15 cellular contexts compared by ENCODE assay signal in genomic region chr5:103450333-103451061, GRCh38.
DNase-seq lines count a peak whose midpoint lies in the region; ATAC-seq, FAIRE-seq and TF ChIP-seq lines count a peak whose summit lies in the region.
"Had no signal": no experiment of that assay in that cellular context is flagged by ENCODE, and none has a peak within 500 bp of the region (broad histone marks: within the 10 kb centered on the region; RNA-seq: fewer than 3 reads in every experiment).

No MANE protein-coding gene starts in this region.

- H3K27me3 ChIP-seq in astrocyte (ENCODE audit: insufficient read depth, low read length), result no peaks in the 10 kb centered on the region
- H3K27me3 ChIP-seq: BLaER1 treated with 17β-estradiol and CSF1 and Interleukin-3, amounts not matched to agents 10 nM and 100 nM had no signal

- TF ChIP-seq CTCF in A549 (IDR thresholded peaks at IDR 0.05) (no peak), astrocyte (IDR thresholded peaks at IDR 0.05; ENCODE audit: insufficient read depth, low read depth, low read length) (no peak)

- H3K4me3 Mint-ChIP-seq in astrocyte (ENCODE audit: unreplicated experiment), result no peak overlapping the region
- H3K4me3 Mint-ChIP-seq: activated T-cell treated with anti-CD3 and anti-CD28 coated beads, Interleukin-2, amount 50 U/mL, for 4 hours; brain had no signal

- H3K9me3 ChIP-seq in A549, result no peaks in the 10 kb centered on the region
- no peaks in the 10 kb centered on the region for H3K9me3 ChIP-seq in astrocyte (ENCODE audit: insufficient read depth, low read depth, low read length)
- H3K9me3 ChIP-seq: BLaER1 treated with 17β-estradiol and CSF1 and Interleukin-3, amounts not matched to agents 10 nM and 100 nM had no signal

- no peak for TF ChIP-seq POLR2A in A549 (IDR thresholded peaks at IDR 0.05; ENCODE audit: low read length)

- no peaks in the 10 kb centered on the region for H4K20me1 ChIP-seq in astrocyte (ENCODE audit: insufficient read depth, low read length)
- H4K20me1 ChIP-seq: BLaER1 treated with 17β-estradiol and CSF1 and Interleukin-3, amounts not matched to agents 10 nM and 100 nM had no signal

- H3K4me3 ChIP-seq in A549, result no peak overlapping the region
- H3K4me3 ChIP-seq in astrocyte (ENCODE audit: insufficient read depth, low read depth, low read length), result no peak overlapping the region
- H3K4me3 ChIP-seq: BLaER1 treated with 17β-estradiol and CSF1 and Interleukin-3, amounts not matched to agents 10 nM and 100 nM had no signal

- CTCF ChIA-PET in A549 (lab: Yijun Ruan, JAX), result interaction anchor here (0.8 kb wide), 1 partner anchor 8 kb away, joined by 3 read pairs; no protein-coding TSS in a partner anchor

- no peaks in the 10 kb centered on the region for H3K9me3 Mint-ChIP-seq in astrocyte (ENCODE audit: unreplicated experiment)
- H3K9me3 Mint-ChIP-seq: activated T-cell treated with anti-CD3 and anti-CD28 coated beads, Interleukin-2, amount 50 U/mL, for 4 hours had no signal

- H3K4me1 ChIP-seq in A549, result no peaks in the 10 kb centered on the region
- H3K4me1 ChIP-seq in astrocyte (ENCODE audit: insufficient read depth, low read length), result peaks cover 37% of the 10 kb centered on the region

- no peaks in the 10 kb centered on the region for H3K36me3 Mint-ChIP-seq in astrocyte (ENCODE audit: low read depth, unreplicated experiment)
- H3K36me3 Mint-ChIP-seq: brain had no signal

- H3K9ac ChIP-seq in astrocyte (ENCODE audit: low read length), result peak overlapping the region; percentile 47
- H3K9ac ChIP-seq: BLaER1 treated with 17β-estradiol and CSF1 and Interleukin-3, amounts not matched to agents 10 nM and 100 nM had no signal

- H3K27me3 Mint-ChIP-seq in astrocyte (ENCODE audit: low read depth, unreplicated experiment), result no peaks in the 10 kb centered on the region
- H3K27me3 Mint-ChIP-seq: brain had no signal

- peaks cover 55% of the 10 kb centered on the region for H3K4me1 Mint-ChIP-seq in astrocyte (ENCODE audit: low read depth, unreplicated experiment)

- no peak for TF ChIP-seq EP300 in A549 (IDR thresholded peaks at IDR 0.05)

- no peak for DNase-seq in A549 (ENCODE audit: low read depth in 1 of 2, low spot score in 1 of 2)
- peak; percentile 86 for DNase-seq in HS-5 (ENCODE audit: low read depth)
- DNase-seq in astrocyte (ENCODE audit: low read depth), result peak; percentile 96
- peak; percentile 90 for DNase-seq in iris pigment epithelial cell (ENCODE audit: low read depth)
- no peak for DNase-seq in iPS-NIHi11 (ENCODE audit: low spot score)
- DNase-seq: activated T-cell treated with anti-CD3 and anti-CD28 coated beads, Interleukin-2, amount 50 U/mL, for 4 hours; midbrain; NCI-H1105 had no signal

- ATAC-seq in A549, result peak; percentile 47 to 51; a peak in 3 of 6 replicates
- ATAC-seq in HG02571 (IDR thresholded peaks at IDR 0.05; ENCODE audit: unreplicated experiment), result no peak
- ATAC-seq in HG03139 (IDR thresholded peaks at IDR 0.05; ENCODE audit: unreplicated experiment), result no peak
- no peak for ATAC-seq in HG03097 (IDR thresholded peaks at IDR 0.05; ENCODE audit: low FRiP score, unreplicated experiment)
- ATAC-seq: activated T-cell treated with anti-CD3 and anti-CD28 coated beads, Interleukin-2, amount 50 U/mL, for 4 hours; sciatic nerve had no signal

- no peaks in the 10 kb centered on the region for H3K36me3 ChIP-seq in astrocyte (ENCODE audit: insufficient read depth, low read length)
- H3K36me3 ChIP-seq: BLaER1 treated with 17β-estradiol and CSF1 and Interleukin-3, amounts not matched to agents 10 nM and 100 nM had no signal

- H2AFZ ChIP-seq in astrocyte (ENCODE audit: low read depth, low read length), result no peak overlapping the region

- H3K79me2 ChIP-seq in astrocyte (ENCODE audit: insufficient read depth, low read length), result no peaks in the 10 kb centered on the region

- 16% methylated on average over 4 of the region's 4 CpGs for WGBS in A549 (ENCODE audit: missing lambda C conversion rate)

- H3K27ac Mint-ChIP-seq in astrocyte (ENCODE audit: unreplicated experiment), result peak overlapping the region; percentile 94

- H3K27ac ChIP-seq in A549 (no peak overlapping the region), astrocyte (ENCODE audit: low read depth, low read length) (peak overlapping the region; percentile 79)
- H3K27ac ChIP-seq: BLaER1 treated with 17β-estradiol and CSF1 and Interleukin-3, amounts not matched to agents 10 nM and 100 nM; HL-60 had no signal

- no peak for TF ChIP-seq RAD21 in A549 (conservative IDR thresholded peaks at IDR 0.05 in 1 of 2, IDR thresholded peaks at IDR 0.05 in 1 of 2)

- H3K4me2 ChIP-seq in A549 (no peak overlapping the region), astrocyte (ENCODE audit: low read length) (peak overlapping the region; percentile 34)

- no peak for FAIRE-seq in A549 (lab: Jason Lieb, UNC)
- peak; percentile 98 for FAIRE-seq in astrocyte (lab: Jason Lieb, UNC)

- POLR2A ChIA-PET in A549 (lab: Yijun Ruan, JAX), result no interaction called here

TF ChIP-seq in A549, 52 proteins besides CTCF, POLR2A, EP300 and RAD21:
- TF ChIP-seq REST (IDR thresholded peaks at IDR 0.05), result no peak
- no peak for TF ChIP-seq SREBF2 (IDR thresholded peaks at IDR 0.05)
- no peak for TF ChIP-seq NFE2L2 (conservative IDR thresholded peaks at IDR 0.05; ENCODE audit: low read length)
- no peak for TF ChIP-seq MAFK (IDR thresholded peaks at IDR 0.05; ENCODE audit: partially characterized antibody)
- TF ChIP-seq RARB (CRISPR knock-in tag; IDR thresholded peaks at IDR 0.05), result no peak
- TF ChIP-seq CHD4 (IDR thresholded peaks at IDR 0.05; ENCODE audit: borderline replicate concordance), result no peak
- TF ChIP-seq HOXB5 (CRISPR knock-in tag; IDR thresholded peaks at IDR 0.05), result no peak
- TF ChIP-seq EHMT2 (IDR thresholded peaks at IDR 0.05; ENCODE audit: low read depth), result no peak
- no peak for TF ChIP-seq FOXS1 (CRISPR knock-in tag; IDR thresholded peaks at IDR 0.05)

Comparison
In these comparisons a context has a peak if more than half of its experiments do, and no peak if none do; other contexts are left out.
1. ATAC-seq: peak in A549 (2 of 2); none in HG02571 (single experiment), HG03139 (single experiment) and HG03097 (single experiment).
2. DNase-seq: peak in HS-5 (single experiment), astrocyte (single experiment) and iris pigment epithelial cell (single experiment); none in A549 (0 of 2) and iPS-NIHi11 (single experiment).